ENCODE assay signal across 28 cellular contexts in the genomic region with DNA sequence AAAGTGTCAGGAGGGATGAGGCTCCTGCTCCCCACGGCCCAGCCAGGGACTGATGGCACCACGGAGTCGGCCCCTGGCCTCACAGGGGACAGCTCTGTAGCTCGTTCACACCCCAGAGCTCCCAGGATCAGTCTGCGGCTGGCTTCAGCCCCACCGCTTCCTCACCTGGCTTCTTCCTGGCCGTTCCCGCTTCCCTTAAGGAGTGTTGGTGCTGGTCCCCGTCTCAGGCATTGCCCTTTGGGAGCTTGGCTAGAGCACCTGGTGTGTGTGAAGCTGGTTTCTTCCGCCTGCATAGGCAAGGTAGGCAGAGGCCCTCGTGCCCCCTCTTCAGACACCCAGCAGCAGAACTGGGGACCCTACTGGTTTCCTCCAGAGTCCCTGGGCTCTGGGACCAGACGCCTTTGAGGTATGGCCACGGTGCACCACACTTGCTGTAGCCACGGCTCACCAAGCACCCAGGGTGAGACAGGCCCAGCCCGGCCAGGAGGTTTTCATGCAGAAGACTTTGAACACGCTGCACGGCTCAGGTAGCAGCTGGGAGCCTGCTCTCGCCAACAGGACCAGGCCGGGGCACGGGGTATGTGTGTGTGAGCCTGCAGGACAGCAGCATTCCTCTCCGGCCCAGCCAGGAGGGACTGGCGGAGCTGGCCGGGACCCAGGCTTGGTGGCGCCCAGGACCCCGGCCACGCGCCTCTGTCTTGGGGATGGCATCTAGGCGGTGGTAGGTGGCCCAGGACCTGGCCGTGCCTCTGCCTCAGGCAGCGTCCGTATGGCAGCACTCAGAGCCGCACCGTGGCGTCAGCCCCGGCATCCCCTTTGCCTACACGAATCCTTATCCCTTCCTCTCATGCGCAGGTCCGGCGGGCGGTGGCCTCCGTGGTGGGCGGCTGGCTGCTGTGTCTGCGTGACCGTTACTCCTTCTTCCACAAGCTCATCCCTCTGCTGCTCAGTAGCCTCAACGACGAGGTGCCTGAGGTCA. TPM values are rescaled to one million over a fixed set of nuclear protein-coding genes. Genes with fewer than 3 reads are reported as not detected.
DNase-seq lines count a peak whose midpoint lies in the region; ATAC-seq, FAIRE-seq and TF ChIP-seq lines count a peak whose summit lies in the region.
"Had no signal": no experiment of that assay in that cellular context is flagged by ENCODE, and none has a peak within 500 bp of the region (broad histone marks: within the 10 kb centered on the region; RNA-seq: fewer than 3 reads in every experiment).

No MANE protein-coding gene starts in this region.

- H3K27me3 ChIP-seq in H1 (replicated peaks in 1 of 4; ENCODE audit: control insufficient read depth in 3 of 4, extremely low read depth in 1 of 4, insufficient read depth in 3 of 4, low read length in 3 of 4), result no peaks in the 10 kb centered on the region; a peak in 1 of 7 replicates
- H3K27me3 ChIP-seq: ascending aorta, cardiac muscle cell, heart left ventricle, tibial artery had no signal

- no peaks in the 10 kb centered on the region for H3K27me3 Mint-ChIP-seq in stimulated activated naive CD8-positive, alpha-beta T cell treated with anti-CD3 and anti-CD28 coated beads, Interleukin-15, amount 100 ng/mL, for 72 hours
- H3K27me3 Mint-ChIP-seq in osteocyte (ENCODE audit: unreplicated experiment), result no peaks in the 10 kb centered on the region
- H3K27me3 Mint-ChIP-seq: activated CD4-positive, alpha-beta T cell treated with anti-CD3 and anti-CD28 coated beads, Interleukin-2, amount 10 ng/mL, durations not matched to agents 24 days and 14 days; activated naive CD4-positive, alpha-beta T cell treated with anti-CD3 and anti-CD28 coated beads, Interleukin-2, amount 50 U/mL, for 24 hours; effector memory CD8-positive, alpha-beta T cell had no signal

- H3K9me3 Mint-ChIP-seq in stimulated activated naive CD8-positive, alpha-beta T cell treated with anti-CD3 and anti-CD28 coated beads, Interleukin-15, amount 100 ng/mL, for 72 hours, result peaks cover 0 to 5% of the 10 kb centered on the region in 2 donors
- no peaks in the 10 kb centered on the region for H3K9me3 Mint-ChIP-seq in osteocyte (ENCODE audit: unreplicated experiment)
- H3K9me3 Mint-ChIP-seq: activated CD4-positive, alpha-beta T cell treated with anti-CD3 and anti-CD28 coated beads, Interleukin-2, amount 10 ng/mL, durations not matched to agents 24 days and 14 days; activated naive CD4-positive, alpha-beta T cell treated with anti-CD3 and anti-CD28 coated beads, Interleukin-2, amount 50 U/mL, for 24 hours; effector memory CD8-positive, alpha-beta T cell had no signal

- no peak overlapping the region for H3K4me3 Mint-ChIP-seq in stimulated activated naive CD8-positive, alpha-beta T cell treated with anti-CD3 and anti-CD28 coated beads, Interleukin-15, amount 100 ng/mL, for 72 hours
- H3K4me3 Mint-ChIP-seq in osteocyte (ENCODE audit: unreplicated experiment), result no peak overlapping the region
- H3K4me3 Mint-ChIP-seq: activated CD4-positive, alpha-beta T cell treated with anti-CD3 and anti-CD28 coated beads, Interleukin-2, amount 10 ng/mL, durations not matched to agents 24 days and 14 days; activated naive CD4-positive, alpha-beta T cell treated with anti-CD3 and anti-CD28 coated beads, Interleukin-2, amount 50 U/mL, for 24 hours; effector memory CD8-positive, alpha-beta T cell had no signal

- no peak overlapping the region for H3K4me3 ChIP-seq in H1 (ENCODE audit: extremely low read depth in 1 of 4, insufficient read depth in 2 of 4, low read depth in 3 of 4, low read length in 4 of 4)
- H3K4me3 ChIP-seq: ascending aorta, cardiac muscle cell, heart left ventricle, psoas muscle, skin epidermis, tibial artery had no signal

- peak overlapping the region; percentile 1 for H3K56ac ChIP-seq in H1 (replicated peaks; ENCODE audit: insufficient read length, low read depth, low read length)

- no peak overlapping the region for H3K18ac ChIP-seq in H1 (ENCODE audit: extremely low read depth, low read length)

- no peaks in the 10 kb centered on the region for H3K4me1 ChIP-seq in H1 (replicated peaks in 1 of 4; ENCODE audit: control insufficient read depth in 3 of 4, insufficient read depth in 4 of 4, low read length in 3 of 4)
- H3K4me1 ChIP-seq: ascending aorta, tibial artery had no signal

- peaks cover 2 to 12% (median 3%) of the 10 kb centered on the region in 4 experiments; a peak in 6 of 8 replicates for H3K36me3 ChIP-seq in H1 (ENCODE audit: control insufficient read depth in 2 of 4, insufficient read depth in 4 of 4, low read length in 3 of 4)
- H3K36me3 ChIP-seq: cardiac muscle cell had no signal

- no peak overlapping the region for H2AFZ ChIP-seq in H1 (ENCODE audit: low read length)

- H2BK15ac ChIP-seq in H1 (ENCODE audit: low read length), result no peak overlapping the region

- H2BK5ac ChIP-seq in H1 (ENCODE audit: low read depth, low read length), result no peak overlapping the region

- H3K23me2 ChIP-seq in H1 (ENCODE audit: low read depth, low read length), result no peaks in the 10 kb centered on the region

- H3K14ac ChIP-seq in H1 (ENCODE audit: insufficient read length), result no peak overlapping the region

- no peak overlapping the region for H4K91ac ChIP-seq in H1 (replicated peaks; ENCODE audit: insufficient read length, low read length)

- no peak overlapping the region for H3K4me2 ChIP-seq in H1 (ENCODE audit: insufficient read depth in 1 of 2, low read depth in 2 of 2, low read length in 2 of 2)

- no peak for TF ChIP-seq RAD21 in H1 (IDR thresholded peaks at IDR 0.05 in 1 of 2, conservative IDR thresholded peaks at IDR 0.05 in 1 of 2; ENCODE audit: low read depth in 2 of 2, low read length in 2 of 2)

- no peak for DNase-seq in stimulated activated naive CD8-positive, alpha-beta T cell treated with anti-CD3 and anti-CD28 coated beads, Interleukin-15, Interleukin-2, amounts not matched to agents 100 U/mL and 50 U/mL, for 24 hours
- no peak for DNase-seq in stimulated activated naive CD8-positive, alpha-beta T cell treated with anti-CD3 and anti-CD28 coated beads, Interleukin-15, amount 100 ng/mL, for 72 hours
- DNase-seq in H1 (ENCODE audit: low read depth in 1 of 2, low spot score in 2 of 2), result no peak
- DNase-seq in osteocyte (ENCODE audit: extremely low spot score, unreplicated experiment), result no peak
- no peak for DNase-seq in KBM-7
- DNase-seq: ACHN; activated CD4-positive, alpha-beta T cell treated with anti-CD3 and anti-CD28 coated beads, Interleukin-2, amount 10 ng/mL, durations not matched to agents 24 days and 14 days; activated T-cell treated with anti-CD3 and anti-CD28 coated beads, Interleukin-2, amount 50 U/mL, for 48 hours; cortex of kidney; effector memory CD8-positive, alpha-beta T cell; foreskin fibroblast; Karpas-422; NCI-H1436; NCI-H2081 treated with DMSO at 0.1 percent for 48 hours; NCI-H345; psoas muscle; RPMI8226; T-helper 2 cell had no signal

- H2BK12ac ChIP-seq in H1 (ENCODE audit: low read depth, low read length), result no peak overlapping the region

- H4K5ac ChIP-seq in H1 (ENCODE audit: insufficient read length, low read depth, low read length), result no peak overlapping the region

- H2BK120ac ChIP-seq in H1 (replicated peaks; ENCODE audit: low read depth, low read length), result no peak overlapping the region

- H3K27ac ChIP-seq in H1 (ENCODE audit: low read depth, low read length), result no peak overlapping the region
- H3K27ac ChIP-seq: ascending aorta, cardiac muscle cell, psoas muscle, skin epidermis, tibial artery had no signal

- no peak for TF ChIP-seq EP300 in H1 (IDR thresholded peaks at IDR 0.05; ENCODE audit: borderline replicate concordance in 1 of 2, low read depth in 2 of 2, low read length in 2 of 2)

- TF ChIP-seq CTCF in H1 (IDR thresholded peaks at IDR 0.05; ENCODE audit: control extremely low read depth in 1 of 3, insufficient read depth in 1 of 3, low read depth in 1 of 3, low read length in 3 of 3) (no peak), osteocyte (IDR thresholded peaks at IDR 0.05) (no peak)

- H3K79me2 ChIP-seq in H1 (ENCODE audit: control insufficient read depth in 1 of 2, insufficient read depth in 2 of 2, low read length in 2 of 2), result peaks cover 3 to 41% of the 10 kb centered on the region in 2 experiments

- WGBS in H1 (ENCODE audit: extremely low coverage in 1 of 2, insufficient coverage in 1 of 2, insufficient read length in 1 of 2, insufficient replicate concordance in 2 of 2, low coverage in 1 of 2, low lambda C conversion rate in 2 of 2, missing lambda C conversion rate in 1 of 2), 2 experiments, result 93% methylated on average over 46 of the region's 46 CpGs; no CpG with 5 or more reads in 1 of the 2 experiments

- H4K20me1 ChIP-seq in H1 (replicated peaks in 1 of 2; ENCODE audit: control insufficient read depth in 1 of 2, insufficient read depth in 2 of 2, low read length in 2 of 2), result peaks cover 0 to 14% of the 10 kb centered on the region in 2 experiments

- CTCF ChIA-PET in H1 (lab: Charles Lee; ENCODE audit: partially characterized antibody), result interaction anchor here (1.0 to 2.9 kb wide), 4 partner anchors 8 to 29 kb away, joined by 4 to 11 read pairs (median 6); no protein-coding TSS in a partner anchor

- no peak overlapping the region for H2AK5ac ChIP-seq in H1 (ENCODE audit: low read depth, low read length)

- TF ChIP-seq POLR2A in H1 (IDR thresholded peaks at IDR 0.05; ENCODE audit: control extremely low read depth in 1 of 2, low read depth in 2 of 2, low read length in 2 of 2), result no peak

- H3K4me1 Mint-ChIP-seq in stimulated activated naive CD8-positive, alpha-beta T cell treated with anti-CD3 and anti-CD28 coated beads, Interleukin-15, amount 100 ng/mL, for 72 hours, result no peaks in the 10 kb centered on the region
- no peaks in the 10 kb centered on the region for H3K4me1 Mint-ChIP-seq in osteocyte (ENCODE audit: unreplicated experiment)

- peaks cover 2% of the 10 kb centered on the region in 2 experiments; a peak in 2 of 4 replicates for H3K9me3 ChIP-seq in H1 (ENCODE audit: insufficient read depth in 2 of 2, low read depth in 1 of 2, low read length in 1 of 2)
- H3K9me3 ChIP-seq: ascending aorta, heart left ventricle, psoas muscle, tibial artery had no signal

- H3K27ac Mint-ChIP-seq in stimulated activated naive CD8-positive, alpha-beta T cell treated with anti-CD3 and anti-CD28 coated beads, Interleukin-15, amount 100 ng/mL, for 72 hours, result no peak overlapping the region
- H3K27ac Mint-ChIP-seq in osteocyte (ENCODE audit: unreplicated experiment), result peak overlapping the region; percentile 65
- H3K27ac Mint-ChIP-seq: activated CD4-positive, alpha-beta T cell treated with anti-CD3 and anti-CD28 coated beads, Interleukin-2, amount 10 ng/mL, durations not matched to agents 24 days and 14 days; activated naive CD4-positive, alpha-beta T cell treated with anti-CD3 and anti-CD28 coated beads, Interleukin-2, amount 50 U/mL, for 24 hours had no signal

- peak overlapping the region; percentile 51; the same call in 1 of the 2 replicates for H4K8ac ChIP-seq in H1 (ENCODE audit: extremely low read depth, insufficient read depth, low read length)

- ATAC-seq in stimulated activated naive CD8-positive, alpha-beta T cell treated with anti-CD3 and anti-CD28 coated beads, Interleukin-15, Interleukin-2, amounts not matched to agents 100 U/mL and 50 U/mL, for 24 hours, result peak; percentile 14
- ATAC-seq in stimulated activated naive CD8-positive, alpha-beta T cell treated with anti-CD3 and anti-CD28 coated beads, Interleukin-15, amount 100 ng/mL, for 72 hours, result no peak
- no peak for ATAC-seq in HG02973 (IDR thresholded peaks at IDR 0.05; ENCODE audit: unreplicated experiment)
- no peak for ATAC-seq in HG03521 (IDR thresholded peaks at IDR 0.05; ENCODE audit: unreplicated experiment)
- ATAC-seq: effector memory CD8-positive, alpha-beta T cell; esophagus mucosa; SK-N-SH treated with all-trans-retinoic acid at 6 μM for 48 hours had no signal

- H3K4ac ChIP-seq in H1 (replicated peaks; ENCODE audit: insufficient read length, low read depth, low read length), result no peak overlapping the region

- in situ Hi-C loops in KBM-7 (cut with MboI; ENCODE audit: low pct_unique_long_range_greater_than_20kb, low sequenced_read_pairs), result no loop called here

- peaks cover 9% of the 10 kb centered on the region for H3K36me3 Mint-ChIP-seq in osteocyte (ENCODE audit: unreplicated experiment)

- H2BK20ac ChIP-seq in H1 (ENCODE audit: low read length), result no peak overlapping the region

- POLR2A ChIA-PET in H1 (lab: Charles Lee; ENCODE audit: partially characterized antibody), result interaction anchor here (1.0 to 1.3 kb wide), 2 partner anchors 8 to 12 kb away, joined by 4 to 7 read pairs; no protein-coding TSS in a partner anchor

- H3K23ac ChIP-seq in H1 (ENCODE audit: insufficient read length), result no peak overlapping the region

- FAIRE-seq in H1 (lab: Jason Lieb, UNC), result no peak

- H3K79me1 ChIP-seq in H1 (ENCODE audit: low read depth, low read length), result peaks cover 8% of the 10 kb centered on the region

- no peak overlapping the region for H3K9ac ChIP-seq in H1 (replicated peaks in 1 of 4; ENCODE audit: extremely low read depth in 1 of 4, low read depth in 3 of 4, low read length in 3 of 4)

RNA-seq across cellular contexts. Expression of gene PRKAR1B, which starts 13.2 kb away (rescaled TPM):
- total RNA-seq in H1 (2021; fragmentation: NEBNext Ultra II Directional; extraction: Animal tissue kit (Norgen Biotek cat#: 25700)), result 55.7 and 58.0 TPM in 2 replicates
- 12.3 and 23.2 TPM in 2 replicates for polyA plus RNA-seq in H1 (2011; rRNA removed)
- polyA plus RNA-seq in H1 (2011; cell fraction: cytosol; rRNA removed), result 25.3 TPM
- polyA plus RNA-seq in H1 (2011; cell fraction: nucleus; rRNA removed), result 30.8 TPM
- polyA plus RNA-seq in H1 (2012, experiment 1 of 2), result 43.9 to 55.5 TPM (median 53.2 TPM) in 4 replicates
- polyA plus RNA-seq in H1 (2012, experiment 2 of 2), result 35.0 TPM
- polyA plus RNA-seq in H1 (2013, experiment 1 of 2), result 18.5 TPM
- 19.0 TPM for polyA plus RNA-seq in H1 (2013, experiment 2 of 2)
- polyA minus RNA-seq in H1 (2011; rRNA and poly(A)+ RNA removed), result 43.0 and 43.2 TPM in 2 replicates
- 28.6 TPM for polyA minus RNA-seq in H1 (2011; cell fraction: cytosol; rRNA and poly(A)+ RNA removed)
- 22.1 TPM for polyA minus RNA-seq in H1 (2011; cell fraction: nucleus; rRNA and poly(A)+ RNA removed)
- 10.9 and 12.0 TPM in 2 replicates for total RNA-seq in osteocyte

RNA-seq across cellular contexts. Expression of gene DNAAF5, which starts 13.8 kb away (rescaled TPM):
- 55.1 and 56.5 TPM in 2 replicates for total RNA-seq in H1 (2021; fragmentation: NEBNext Ultra II Directional; extraction: Animal tissue kit (Norgen Biotek cat#: 25700))
- polyA plus RNA-seq in H1 (2011; rRNA removed), result 95.9 and 164 TPM in 2 replicates
- polyA plus RNA-seq in H1 (2011; cell fraction: cytosol; rRNA removed), result 46.8 TPM
- polyA plus RNA-seq in H1 (2011; cell fraction: nucleus; rRNA removed), result 73.5 TPM
- 34.1 to 57.9 TPM (median 53.4 TPM) in 4 replicates for polyA plus RNA-seq in H1 (2012, experiment 1 of 2)
- polyA plus RNA-seq in H1 (2012, experiment 2 of 2), result 45.5 TPM
- 33.9 TPM for polyA plus RNA-seq in H1 (2013, experiment 1 of 2)
- polyA plus RNA-seq in H1 (2013, experiment 2 of 2), result 34.7 TPM
- 50.1 and 75.3 TPM in 2 replicates for polyA minus RNA-seq in H1 (2011; rRNA and poly(A)+ RNA removed)
- polyA minus RNA-seq in H1 (2011; cell fraction: cytosol; rRNA and poly(A)+ RNA removed), result 44.4 TPM
- polyA minus RNA-seq in H1 (2011; cell fraction: nucleus; rRNA and poly(A)+ RNA removed), result 43.4 TPM
- 28.1 and 36.9 TPM in 2 replicates for total RNA-seq in osteocyte
